In genomic region chr6:15368873-15369272, GRCh38 we compare ENCODE assay signal across 20 cellular contexts.
DNase-seq lines count a peak whose midpoint lies in the region; ATAC-seq and TF ChIP-seq lines count a peak whose summit lies in the region.
"Had no signal": no experiment of that assay in that cellular context is flagged by ENCODE, and none has a peak within 500 bp of the region (broad histone marks: within the 10 kb centered on the region; RNA-seq: fewer than 3 reads in every experiment).

No MANE protein-coding gene starts in this region.

- intact Hi-C loops in naive thymus-derived CD4-positive, alpha-beta T cell (cut with micrococcal nuclease): loop anchor here in 1 of 2 donors (5.0 kb wide), 1 partner anchor 53 kb away; no protein-coding TSS in a partner anchor
- intact Hi-C loops in ovary (cut with DNase I): no loop called here

- H3K27me3 Mint-ChIP-seq in GM23338 (ENCODE audit: insufficient read depth, low read depth, poor library complexity) (peaks cover 19% of the 10 kb centered on the region), WTC11 (ENCODE audit: low read depth) (no peaks in the 10 kb centered on the region), glutamatergic neuron (ENCODE audit: unreplicated experiment) (peaks cover 2% of the 10 kb centered on the region)
- no peaks in the 10 kb centered on the region for H3K27me3 Mint-ChIP-seq in naive thymus-derived CD4-positive, alpha-beta T cell

- POLR2A ChIA-PET in WTC11 (lab: Charles Lee): interaction anchor here (0.6 kb wide), 1 partner anchor 90 kb away, joined by 3 read pairs; no protein-coding TSS in a partner anchor
- POLR2A ChIA-PET in naive thymus-derived CD4-positive, alpha-beta T cell (lab: Charles Lee): interaction anchor here (0.7 kb wide), 1 partner anchor 1692 kb away, joined by 3 read pairs; no protein-coding TSS in a partner anchor

- H3K4me3 ChIP-seq in BLaER1 (no peak overlapping the region), GM23338 (no peak overlapping the region), ovary (no peak overlapping the region)
- no peak overlapping the region for H3K4me3 ChIP-seq in naive thymus-derived CD4-positive, alpha-beta T cell (ENCODE audit: low read length)

- peaks cover 3% of the 10 kb centered on the region; the same call in 1 of the 3 replicates for H3K36me3 Mint-ChIP-seq in GM23338 (ENCODE audit: low read depth)
- H3K36me3 Mint-ChIP-seq in WTC11: no peaks in the 10 kb centered on the region
- H3K36me3 Mint-ChIP-seq in glutamatergic neuron (ENCODE audit: unreplicated experiment): no peaks in the 10 kb centered on the region
- peaks cover 0 to 23% (median 0%) of the 10 kb centered on the region in 5 donors for H3K36me3 Mint-ChIP-seq in naive thymus-derived CD4-positive, alpha-beta T cell

- no peak for DNase-seq in GM23338 (ENCODE audit: low spot score)
- DNase-seq in WTC11 (ENCODE audit: low spot score): no peak
- no peak for DNase-seq in glutamatergic neuron
- DNase-seq in naive thymus-derived CD4-positive, alpha-beta T cell: no peak
- DNase-seq in ecto neural progenitor cell (ENCODE audit: low spot score): no peak
- DNase-seq in ovary: no peak
- DNase-seq: EL, H9, HFFc6, NCI-H1092, NCI-H1436, NCI-H1930, NCI-H226, NCI-H510A treated with DMSO at 0.1 percent for 48 hours, NCI-H748 treated with DMSO at 0.1 percent for 48 hours had no signal

- CTCF ChIA-PET in WTC11 (lab: Charles Lee): no interaction called here
- CTCF ChIA-PET in naive thymus-derived CD4-positive, alpha-beta T cell (lab: Charles Lee): interaction anchor here (1.2 kb wide), 1 partner anchor 19 kb away, joined by 3 read pairs; no protein-coding TSS in a partner anchor

- H3K79me2 ChIP-seq in GM23338 (replicated peaks; ENCODE audit: insufficient read depth): peaks cover 100% of the 10 kb centered on the region

- peaks cover 16% of the 10 kb centered on the region for H3F3A ChIP-seq in GM23338 (replicated peaks; ENCODE audit: low read depth)

- no peaks in the 10 kb centered on the region for H3K9me3 Mint-ChIP-seq in GM23338
- H3K9me3 Mint-ChIP-seq in WTC11: no peaks in the 10 kb centered on the region
- peaks cover 4% of the 10 kb centered on the region for H3K9me3 Mint-ChIP-seq in glutamatergic neuron (ENCODE audit: unreplicated experiment)
- no peaks in the 10 kb centered on the region for H3K9me3 Mint-ChIP-seq in naive thymus-derived CD4-positive, alpha-beta T cell
- H3K9me3 Mint-ChIP-seq: H9, HFFc6 had no signal

- H3K4me2 ChIP-seq in BLaER1: peak overlapping the region; percentile 70
- peak overlapping the region; percentile 8; the same call in 1 of the 2 replicates for H3K4me2 ChIP-seq in GM23338

- no peak overlapping the region for H2AFZ ChIP-seq in GM23338

- TF ChIP-seq POLR2A in ovary (IDR thresholded peaks at IDR 0.05): no peak

- H3K27ac ChIP-seq in BLaER1 (no peak overlapping the region), GM23338 (ENCODE audit: low read depth) (no peak overlapping the region), ovary (no peak overlapping the region)
- no peak overlapping the region for H3K27ac ChIP-seq in naive thymus-derived CD4-positive, alpha-beta T cell (ENCODE audit: low read depth, low read length)

- ATAC-seq in GM23338: no peak
- ATAC-seq in WTC11: no peak
- no peak for ATAC-seq in naive thymus-derived CD4-positive, alpha-beta T cell
- ATAC-seq in GM19351 (IDR thresholded peaks at IDR 0.05; ENCODE audit: unreplicated experiment): no peak
- ATAC-seq: HepG2, Panc1, SK-N-SH treated with all-trans-retinoic acid at 6 μM for 48 hours had no signal

- H3K27me3 ChIP-seq in BLaER1 (no peaks in the 10 kb centered on the region), GM23338 (ENCODE audit: insufficient read depth) (no peaks in the 10 kb centered on the region), ovary (no peaks in the 10 kb centered on the region)
- H3K27me3 ChIP-seq in naive thymus-derived CD4-positive, alpha-beta T cell (ENCODE audit: control insufficient read depth in 2 of 2, insufficient read depth in 2 of 2, low read length in 2 of 2): no peaks in the 10 kb centered on the region

- TF ChIP-seq EP300 in ovary (IDR thresholded peaks at IDR 0.05): no peak

- TF ChIP-seq CTCF in GM23338 (conservative IDR thresholded peaks at IDR 0.05; ENCODE audit: low read depth in 2 of 2) (no peak), WTC11 (IDR thresholded peaks at IDR 0.05) (no peak), glutamatergic neuron (IDR thresholded peaks at IDR 0.05; ENCODE audit: partially characterized antibody, unreplicated experiment) (no peak), ovary (IDR thresholded peaks at IDR 0.05) (no peak)

- no peaks in the 10 kb centered on the region for H3K9me2 ChIP-seq in GM23338 (ENCODE audit: insufficient read depth)

- H3K4me3 Mint-ChIP-seq in GM23338 (no peak overlapping the region), WTC11 (no peak overlapping the region), glutamatergic neuron (ENCODE audit: unreplicated experiment) (peak overlapping the region; percentile 25)
- H3K4me3 Mint-ChIP-seq in naive thymus-derived CD4-positive, alpha-beta T cell: peak overlapping the region in 1 of 10 donors; percentile 21
- H3K4me3 Mint-ChIP-seq: H9, HFFc6 had no signal

- H3K9me3 ChIP-seq in BLaER1 (no peaks in the 10 kb centered on the region), ovary (no peaks in the 10 kb centered on the region)
- no peaks in the 10 kb centered on the region for H3K9me3 ChIP-seq in naive thymus-derived CD4-positive, alpha-beta T cell (ENCODE audit: control insufficient read depth in 2 of 3, low read length in 3 of 3)

- H3K36me3 ChIP-seq in BLaER1 (peaks cover 21% of the 10 kb centered on the region), GM23338 (ENCODE audit: insufficient read depth) (peaks cover 3% of the 10 kb centered on the region; the same call in 1 of the 2 replicates), ovary (no peaks in the 10 kb centered on the region)
- no peaks in the 10 kb centered on the region for H3K36me3 ChIP-seq in naive thymus-derived CD4-positive, alpha-beta T cell (ENCODE audit: control insufficient read depth in 2 of 3, insufficient read depth in 3 of 3, low read length in 3 of 3)

- WGBS in ovary, 3 donors: 86 to 94% (median 93%) methylated on average over 5 of the region's 5 CpGs

- H4K20me1 ChIP-seq in BLaER1: peaks cover 100% of the 10 kb centered on the region
- H4K20me1 ChIP-seq in GM23338 (replicated peaks; ENCODE audit: insufficient read depth): peaks cover 98% of the 10 kb centered on the region

- H3K9ac ChIP-seq in BLaER1: no peak overlapping the region

- H3K4me1 ChIP-seq in BLaER1: peaks cover 94% of the 10 kb centered on the region
- H3K4me1 ChIP-seq in GM23338 (ENCODE audit: insufficient read depth): peaks cover 95% of the 10 kb centered on the region
- peaks cover 5 to 26% of the 10 kb centered on the region in 2 donors for H3K4me1 ChIP-seq in naive thymus-derived CD4-positive, alpha-beta T cell (ENCODE audit: control insufficient read depth in 2 of 2, insufficient read depth in 2 of 2, low read length in 2 of 2)
- peaks cover 15% of the 10 kb centered on the region for H3K4me1 ChIP-seq in ovary (ENCODE audit: insufficient read depth)

- H3K4me1 Mint-ChIP-seq in GM23338 (peaks cover 29% of the 10 kb centered on the region), WTC11 (peaks cover 26% of the 10 kb centered on the region), glutamatergic neuron (ENCODE audit: low read depth, unreplicated experiment) (peaks cover 61% of the 10 kb centered on the region)
- H3K4me1 Mint-ChIP-seq in naive thymus-derived CD4-positive, alpha-beta T cell: peaks cover 12 to 49% (median 43%) of the 10 kb centered on the region in 7 donors

- H3K27ac Mint-ChIP-seq in GM23338 (no peak overlapping the region), WTC11 (0 out of 2 replicates have a peak overlapping the region, but pooled peaks have one; percentile 32), glutamatergic neuron (ENCODE audit: unreplicated experiment) (no peak overlapping the region)
- H3K27ac Mint-ChIP-seq in naive thymus-derived CD4-positive, alpha-beta T cell: peak overlapping the region in 1 of 9 donors; percentile 0
- H3K27ac Mint-ChIP-seq: HFFc6 had no signal

TF ChIP-seq in GM23338, 12 proteins besides CTCF, POLR2A, EP300 and RAD21 (continues in another document):
- TF ChIP-seq CREB1 (CRISPR knock-in tag; IDR thresholded peaks at IDR 0.05; ENCODE audit: low read depth): no peak
- TF ChIP-seq, protein P1, sequence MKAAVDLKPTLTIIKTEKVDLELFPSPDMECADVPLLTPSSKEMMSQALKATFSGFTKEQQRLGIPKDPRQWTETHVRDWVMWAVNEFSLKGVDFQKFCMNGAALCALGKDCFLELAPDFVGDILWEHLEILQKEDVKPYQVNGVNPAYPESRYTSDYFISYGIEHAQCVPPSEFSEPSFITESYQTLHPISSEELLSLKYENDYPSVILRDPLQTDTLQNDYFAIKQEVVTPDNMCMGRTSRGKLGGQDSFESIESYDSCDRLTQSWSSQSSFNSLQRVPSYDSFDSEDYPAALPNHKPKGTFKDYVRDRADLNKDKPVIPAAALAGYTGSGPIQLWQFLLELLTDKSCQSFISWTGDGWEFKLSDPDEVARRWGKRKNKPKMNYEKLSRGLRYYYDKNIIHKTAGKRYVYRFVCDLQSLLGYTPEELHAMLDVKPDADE (IDR thresholded peaks at IDR 0.05): no peak
- TF ChIP-seq POLR2AphosphoS5 (IDR thresholded peaks at IDR 0.05; ENCODE audit: low read depth): no peak; the same call in 1 of the 2 replicates

TF ChIP-seq in WTC11, 78 proteins besides CTCF, POLR2A, EP300 and RAD21:
- TF ChIP-seq, protein P2, sequence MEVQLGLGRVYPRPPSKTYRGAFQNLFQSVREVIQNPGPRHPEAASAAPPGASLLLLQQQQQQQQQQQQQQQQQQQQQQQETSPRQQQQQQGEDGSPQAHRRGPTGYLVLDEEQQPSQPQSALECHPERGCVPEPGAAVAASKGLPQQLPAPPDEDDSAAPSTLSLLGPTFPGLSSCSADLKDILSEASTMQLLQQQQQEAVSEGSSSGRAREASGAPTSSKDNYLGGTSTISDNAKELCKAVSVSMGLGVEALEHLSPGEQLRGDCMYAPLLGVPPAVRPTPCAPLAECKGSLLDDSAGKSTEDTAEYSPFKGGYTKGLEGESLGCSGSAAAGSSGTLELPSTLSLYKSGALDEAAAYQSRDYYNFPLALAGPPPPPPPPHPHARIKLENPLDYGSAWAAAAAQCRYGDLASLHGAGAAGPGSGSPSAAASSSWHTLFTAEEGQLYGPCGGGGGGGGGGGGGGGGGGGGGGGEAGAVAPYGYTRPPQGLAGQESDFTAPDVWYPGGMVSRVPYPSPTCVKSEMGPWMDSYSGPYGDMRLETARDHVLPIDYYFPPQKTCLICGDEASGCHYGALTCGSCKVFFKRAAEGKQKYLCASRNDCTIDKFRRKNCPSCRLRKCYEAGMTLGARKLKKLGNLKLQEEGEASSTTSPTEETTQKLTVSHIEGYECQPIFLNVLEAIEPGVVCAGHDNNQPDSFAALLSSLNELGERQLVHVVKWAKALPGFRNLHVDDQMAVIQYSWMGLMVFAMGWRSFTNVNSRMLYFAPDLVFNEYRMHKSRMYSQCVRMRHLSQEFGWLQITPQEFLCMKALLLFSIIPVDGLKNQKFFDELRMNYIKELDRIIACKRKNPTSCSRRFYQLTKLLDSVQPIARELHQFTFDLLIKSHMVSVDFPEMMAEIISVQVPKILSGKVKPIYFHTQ (CRISPR knock-in tag; IDR thresholded peaks at IDR 0.05): no peak
